8 cellular contexts compared by ENCODE assay signal in genomic region chr6:165987483-165988305, GRCh38.
DNase-seq lines count a peak whose midpoint lies in the region; ATAC-seq and TF ChIP-seq lines count a peak whose summit lies in the region.

No MANE protein-coding gene starts in this region.

- peak overlapping the region; percentile 43 for H3K4me3 ChIP-seq in Jurkat, Clone E6-1 (ENCODE audit: low read length)
- H3K4me3 ChIP-seq in breast epithelium (peak overlapping the region; percentile 45 to 69 (median 49)), kidney epithelial cell (ENCODE audit: low read depth, low read length) (peak overlapping the region; percentile 34), subcutaneous abdominal adipose tissue (ENCODE audit: low read depth in 1 of 5, low read length in 5 of 5) (peak overlapping the region; percentile 52 to 72 (median 64))

- intact Hi-C loops in breast epithelium (cut with DNase I; ENCODE audit: low total_unique reads) = no loop called here
- intact Hi-C loops in activated CD4-positive, alpha-beta memory T cell treated with anti-CD3 and anti-CD28 coated beads for 36 hours (cut with micrococcal nuclease) = no loop called here

- H3K4me1 Mint-ChIP-seq in activated CD4-positive, alpha-beta memory T cell treated with anti-CD3 and anti-CD28 coated beads for 36 hours (ENCODE audit: low read depth) = peaks cover 9% of the 10 kb centered on the region

- H3K36me3 ChIP-seq in breast epithelium (no peaks in the 10 kb centered on the region), kidney epithelial cell (ENCODE audit: control insufficient read depth, insufficient read depth, low read length) (no peaks in the 10 kb centered on the region), subcutaneous abdominal adipose tissue (ENCODE audit: control insufficient read depth in 5 of 5, insufficient read depth in 5 of 5, low read length in 5 of 5) (no peaks in the 10 kb centered on the region)

- CTCF ChIA-PET in activated CD4-positive, alpha-beta memory T cell treated with anti-CD3 and anti-CD28 coated beads for 36 hours (lab: Charles Lee) = no interaction called here

- H3K4me3 Mint-ChIP-seq in activated CD4-positive, alpha-beta memory T cell treated with anti-CD3 and anti-CD28 coated beads for 36 hours = no peak overlapping the region

- no peak for DNase-seq in Jurkat, Clone E6-1 (ENCODE audit: low read depth, low spot score)
- DNase-seq in breast epithelium (ENCODE audit: low spot score in 2 of 2) = no peak
- DNase-seq in kidney epithelial cell (ENCODE audit: low read depth) = peak; percentile 32
- DNase-seq in KG1 (lab: John Stamatoyannopoulos, UW) = no peak
- DNase-seq in activated CD4-positive, alpha-beta memory T cell treated with anti-CD3 and anti-CD28 coated beads for 36 hours = no peak
- no peak for DNase-seq in activated CD8-positive, alpha-beta memory T cell treated with anti-CD3 and anti-CD28 coated beads for 24 hours

- POLR2A ChIA-PET in activated CD4-positive, alpha-beta memory T cell treated with anti-CD3 and anti-CD28 coated beads for 36 hours (lab: Charles Lee) = no interaction called here

- no peak for TF ChIP-seq POLR2A in breast epithelium (IDR thresholded peaks at IDR 0.05)

- H3K9ac ChIP-seq in subcutaneous abdominal adipose tissue (ENCODE audit: low read length in 5 of 5) = no peak overlapping the region

- H3K36me3 Mint-ChIP-seq in activated CD4-positive, alpha-beta memory T cell treated with anti-CD3 and anti-CD28 coated beads for 36 hours = no peaks in the 10 kb centered on the region

- no peak for TF ChIP-seq CTCF in breast epithelium (IDR thresholded peaks at IDR 0.05)
- no peak for TF ChIP-seq CTCF in kidney epithelial cell (IDR thresholded peaks at IDR 0.05; ENCODE audit: insufficient read depth, low read length, poor library complexity, severe bottlenecking)

- no peak overlapping the region for H3K27ac Mint-ChIP-seq in activated CD4-positive, alpha-beta memory T cell treated with anti-CD3 and anti-CD28 coated beads for 36 hours

- H3K27me3 ChIP-seq in breast epithelium = peaks cover 0 to 48% of the 10 kb centered on the region in 2 donors
- H3K27me3 ChIP-seq in kidney epithelial cell (ENCODE audit: control insufficient read depth, insufficient read depth, low read length) = peaks cover 56% of the 10 kb centered on the region
- peaks cover 10 to 38% (median 31%) of the 10 kb centered on the region in 5 donors for H3K27me3 ChIP-seq in subcutaneous abdominal adipose tissue (ENCODE audit: control insufficient read depth in 5 of 5, insufficient read depth in 4 of 5, low read length in 5 of 5)

- H3K27ac ChIP-seq in breast epithelium (no peak overlapping the region), subcutaneous abdominal adipose tissue (ENCODE audit: low read depth, low read length) (no peak overlapping the region)

- H3K9me3 ChIP-seq in breast epithelium (no peaks in the 10 kb centered on the region), subcutaneous abdominal adipose tissue (ENCODE audit: control insufficient read depth in 5 of 5, low read length in 5 of 5) (no peaks in the 10 kb centered on the region)

- no peaks in the 10 kb centered on the region for H3K4me1 ChIP-seq in breast epithelium
- H3K4me1 ChIP-seq in subcutaneous abdominal adipose tissue (ENCODE audit: control insufficient read depth in 5 of 5, insufficient read depth in 5 of 5, low read length in 5 of 5) = peaks cover 0 to 30% (median 22%) of the 10 kb centered on the region in 5 donors

- no peak for ATAC-seq in HG02970 (IDR thresholded peaks at IDR 0.05; ENCODE audit: low FRiP score, unreplicated experiment)

- H3K27me3 Mint-ChIP-seq in activated CD4-positive, alpha-beta memory T cell treated with anti-CD3 and anti-CD28 coated beads for 36 hours = peaks cover 46% of the 10 kb centered on the region

- no peaks in the 10 kb centered on the region for H3K9me3 Mint-ChIP-seq in activated CD4-positive, alpha-beta memory T cell treated with anti-CD3 and anti-CD28 coated beads for 36 hours
